ENCODE assay signal across 11 cellular contexts in the genomic region with DNA sequence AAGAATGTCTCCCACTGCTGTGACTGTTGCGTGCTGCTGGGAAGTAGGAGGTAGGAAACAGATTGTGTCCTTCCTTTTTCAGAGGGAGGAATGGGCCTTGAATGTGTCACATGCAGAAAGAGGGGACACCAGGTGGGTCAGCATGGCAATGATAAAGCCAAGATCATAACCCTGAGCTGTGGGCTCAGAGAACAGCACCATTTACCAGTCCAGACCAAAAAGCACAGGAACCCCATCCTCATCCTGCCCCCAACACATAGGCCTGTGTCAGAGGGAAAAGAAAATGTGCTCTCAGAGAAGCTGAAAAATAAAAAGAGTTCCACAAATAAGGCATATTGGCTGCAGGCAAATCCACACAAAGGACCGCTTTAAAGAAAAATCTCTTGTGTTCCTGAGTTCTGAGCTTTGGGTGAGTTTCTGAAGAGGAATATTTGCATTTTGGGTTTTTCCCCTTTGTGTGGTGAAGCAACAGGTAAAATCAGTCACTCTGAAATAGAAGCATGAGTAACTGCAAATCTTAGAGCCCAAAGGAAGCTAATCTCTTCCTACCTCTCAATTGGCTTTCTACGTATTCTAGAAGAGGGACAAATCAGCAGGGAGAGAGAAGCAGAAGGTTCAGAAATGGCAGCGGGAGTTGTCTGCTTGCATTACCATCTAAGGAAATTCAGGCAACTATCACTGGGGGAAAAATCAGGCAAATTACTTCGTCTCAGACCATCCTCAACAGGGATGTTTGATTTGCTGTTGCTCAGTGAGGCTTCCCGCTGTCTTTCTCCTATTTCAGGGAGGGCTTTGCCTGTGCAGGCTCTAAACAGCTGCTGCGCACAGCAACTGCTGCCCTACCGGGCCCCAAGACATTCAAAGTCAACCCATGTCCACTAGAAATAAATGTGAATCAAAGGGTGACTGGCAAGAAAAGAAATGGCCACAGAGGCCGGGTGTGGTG.
DNase-seq lines count a peak whose midpoint lies in the region; ATAC-seq, FAIRE-seq and TF ChIP-seq lines count a peak whose summit lies in the region.
"Had no signal": no experiment of that assay in that cellular context is flagged by ENCODE, and none has a peak within 500 bp of the region (broad histone marks: within the 10 kb centered on the region; RNA-seq: fewer than 3 reads in every experiment).

No MANE protein-coding gene starts in this region.

- H3K9me2 ChIP-seq in OCI-LY1 (ENCODE audit: low read depth, low read length): no peaks in the 10 kb centered on the region

- H3K27ac ChIP-seq in BLaER1 treated with 17β-estradiol and CSF1 and Interleukin-3, amounts not matched to agents 10 nM and 100 nM: peak overlapping the region in 2 of 11 experiments; percentile 17 to 40; a peak in 3 of 22 replicates
- peak overlapping the region; percentile 82 for H3K27ac ChIP-seq in OCI-LY1 (ENCODE audit: low read depth, low read length, poor library complexity, severe bottlenecking)
- H3K27ac ChIP-seq: left lung had no signal

- H3K36me3 Mint-ChIP-seq in activated CD4-positive, alpha-beta memory T cell treated with anti-CD3 and anti-CD28 coated beads for 36 hours: no peaks in the 10 kb centered on the region

- H3K9me3 Mint-ChIP-seq in activated CD4-positive, alpha-beta memory T cell treated with anti-CD3 and anti-CD28 coated beads for 36 hours: no peaks in the 10 kb centered on the region

- H3K4me1 ChIP-seq in BLaER1 treated with 17β-estradiol and CSF1 and Interleukin-3, amounts not matched to agents 10 nM and 100 nM: peaks cover 4 to 34% (median 14%) of the 10 kb centered on the region in 10 experiments; a peak in 18 of 20 replicates
- peaks cover 29% of the 10 kb centered on the region for H3K4me1 ChIP-seq in OCI-LY1 (ENCODE audit: insufficient read depth, low read length, severe bottlenecking)
- H3K4me1 ChIP-seq: left lung had no signal

- no peak for TF ChIP-seq CTCF in OCI-LY1 (IDR thresholded peaks at IDR 0.05; ENCODE audit: low read length)
- no peak for TF ChIP-seq CTCF in D721Med (IDR thresholded peaks at IDR 0.05; ENCODE audit: insufficient read depth, missing control alignments)

- H3K27me3 Mint-ChIP-seq in activated CD4-positive, alpha-beta memory T cell treated with anti-CD3 and anti-CD28 coated beads for 36 hours: peaks cover 4% of the 10 kb centered on the region

- ATAC-seq in HG02884 (IDR thresholded peaks at IDR 0.05; ENCODE audit: unreplicated experiment): peak; percentile 86
- ATAC-seq: left lung, Panc1 had no signal

- DNase-seq in GM19238 (ENCODE audit: insufficient read length, low spot score) (peak; percentile 16), D721Med (ENCODE audit: insufficient read length, low spot score) (no peak), NCI-H1694 treated with DMSO at 0.1 percent for 48 hours (lab: John Stamatoyannopoulos, UW) (no peak), cardiac septum (ENCODE audit: low spot score) (no peak)
- DNase-seq in activated CD4-positive, alpha-beta memory T cell treated with anti-CD3 and anti-CD28 coated beads for 36 hours: no peak
- DNase-seq: activated T-cell treated with anti-CD3 and anti-CD28 coated beads, Interleukin-2, amount 50 U/mL, for 1 hour; left lung had no signal

- CTCF ChIA-PET in activated CD4-positive, alpha-beta memory T cell treated with anti-CD3 and anti-CD28 coated beads for 36 hours (lab: Charles Lee): no interaction called here

- no peaks in the 10 kb centered on the region for H4K20me1 ChIP-seq in BLaER1 treated with 17β-estradiol and CSF1 and Interleukin-3, amounts not matched to agents 10 nM and 100 nM
- no peaks in the 10 kb centered on the region for H4K20me1 ChIP-seq in OCI-LY1 (ENCODE audit: insufficient read depth, low read length)

- no peaks in the 10 kb centered on the region for H3K79me2 ChIP-seq in OCI-LY1 (ENCODE audit: insufficient read depth, low read length)

- peaks cover 0 to under 1% (median 0%) of the 10 kb centered on the region in 11 experiments; a peak in 1 of 22 replicates for H3K36me3 ChIP-seq in BLaER1 treated with 17β-estradiol and CSF1 and Interleukin-3, amounts not matched to agents 10 nM and 100 nM
- H3K36me3 ChIP-seq in OCI-LY1 (ENCODE audit: insufficient read depth, low read length): no peaks in the 10 kb centered on the region
- H3K36me3 ChIP-seq: left lung had no signal

- no peak overlapping the region for H3K27ac Mint-ChIP-seq in activated CD4-positive, alpha-beta memory T cell treated with anti-CD3 and anti-CD28 coated beads for 36 hours

- H3K9ac ChIP-seq in BLaER1 treated with 17β-estradiol and CSF1 and Interleukin-3, amounts not matched to agents 10 nM and 100 nM: no peak overlapping the region
- no peak overlapping the region; the same call in 1 of the 2 replicates for H3K9ac ChIP-seq in OCI-LY1 (ENCODE audit: low read length)

- intact Hi-C loops in activated CD4-positive, alpha-beta memory T cell treated with anti-CD3 and anti-CD28 coated beads for 36 hours (cut with micrococcal nuclease): no loop called here
- intact Hi-C loops in cardiac septum (cut with DNase I): no loop called here

- FAIRE-seq in D721Med (lab: Jason Lieb, UNC): no peak

- no peak overlapping the region for H3K4me3 Mint-ChIP-seq in activated CD4-positive, alpha-beta memory T cell treated with anti-CD3 and anti-CD28 coated beads for 36 hours

- no peaks in the 10 kb centered on the region for H3F3A ChIP-seq in OCI-LY1 (ENCODE audit: insufficient read depth, low read length)

- H2AFZ ChIP-seq in OCI-LY1 (ENCODE audit: low read length): no peak overlapping the region; the same call in 1 of the 2 replicates

- no peaks in the 10 kb centered on the region for H3K27me3 ChIP-seq in BLaER1 treated with 17β-estradiol and CSF1 and Interleukin-3, amounts not matched to agents 10 nM and 100 nM
- no peaks in the 10 kb centered on the region for H3K27me3 ChIP-seq in OCI-LY1 (ENCODE audit: insufficient read depth, low read length)
- H3K27me3 ChIP-seq: left lung had no signal

- H3K9me3 ChIP-seq in BLaER1 treated with 17β-estradiol and CSF1 and Interleukin-3, amounts not matched to agents 10 nM and 100 nM (replicated peaks in 1 of 11): no peaks in the 10 kb centered on the region
- H3K9me3 ChIP-seq in OCI-LY1 (ENCODE audit: low read length): no peaks in the 10 kb centered on the region
- H3K9me3 ChIP-seq: left lung had no signal

- H3K4me2 ChIP-seq in BLaER1 treated with 17β-estradiol and CSF1 and Interleukin-3, amounts not matched to agents 10 nM and 100 nM: peak overlapping the region in 8 of 11 experiments; percentile 8 to 60 (median 34); a peak in 12 of 22 replicates
- peak overlapping the region; percentile 41 for H3K4me2 ChIP-seq in OCI-LY1 (ENCODE audit: low read length)

- no peaks in the 10 kb centered on the region for H3K4me1 Mint-ChIP-seq in activated CD4-positive, alpha-beta memory T cell treated with anti-CD3 and anti-CD28 coated beads for 36 hours (ENCODE audit: low read depth)

- H3K4me3 ChIP-seq in BLaER1 treated with 17β-estradiol and CSF1 and Interleukin-3, amounts not matched to agents 10 nM and 100 nM: no peak overlapping the region
- H3K4me3 ChIP-seq in OCI-LY1 (ENCODE audit: low read depth, low read length, poor library complexity, severe bottlenecking): peak overlapping the region; percentile 27
- H3K4me3 ChIP-seq: left lung had no signal

- POLR2A ChIA-PET in activated CD4-positive, alpha-beta memory T cell treated with anti-CD3 and anti-CD28 coated beads for 36 hours (lab: Charles Lee): no interaction called here
